26 cellular contexts compared by ENCODE assay signal in genomic region chr12:118220697-118221096, GRCh38.
DNase-seq lines count a peak whose midpoint lies in the region; ATAC-seq lines count a peak whose summit lies in the region.
"Had no signal": no experiment of that assay in that cellular context is flagged by ENCODE, and none has a peak within 500 bp of the region (broad histone marks: within the 10 kb centered on the region; RNA-seq: fewer than 3 reads in every experiment).

No MANE protein-coding gene starts in this region.

- DNase-seq in activated CD4-positive, alpha-beta T cell treated with anti-CD3 and anti-CD28 coated beads, Interleukin-2, amount 10 ng/mL, durations not matched to agents 24 days and 14 days, result peak; percentile 39
- no peak for DNase-seq in activated CD4-positive, alpha-beta T cell treated with anti-CD3 and anti-CD28 coated beads, Interleukin-2, amount 50 U/mL, for 4 hours
- DNase-seq in Karpas-422 (peak; percentile 52), T-helper 1 cell (no peak), SW 1271 (lab: John Stamatoyannopoulos, UW) (no peak)
- no peak for DNase-seq in activated naive CD4-positive, alpha-beta T cell treated with anti-CD3 and anti-CD28 coated beads, Interleukin-2, amount 50 U/mL, for 72 hours (ENCODE audit: low spot score in 2 of 2)
- DNase-seq: 8988T; activated CD8-positive, alpha-beta memory T cell treated with anti-CD3 and anti-CD28 coated beads, Interleukin-2, amount 50 U/mL, for 4 hours; activated naive CD8-positive, alpha-beta T cell treated with anti-CD3 and anti-CD28 coated beads, Interleukin-2, amount 10 ng/mL, durations not matched to agents 7 days and 5 days; DMS 273 treated with DMSO at 0.1 percent for 48 hours; endodermal cell; GDM1; HCEC 1CT; naive thymus-derived CD4-positive, alpha-beta T cell; NCI-H1048; NCI-H2081 treated with DMSO at 0.1 percent for 48 hours; NCI-H510A; posterior cingulate gyrus; right lobe of liver; SJCRH30; upper lobe of right lung had no signal

- no peak for ATAC-seq in activated naive CD4-positive, alpha-beta T cell treated with anti-CD3 and anti-CD28 coated beads, Interleukin-2, amount 50 U/mL, for 72 hours
- ATAC-seq: naive thymus-derived CD4-positive, alpha-beta T cell; Panc1; upper lobe of right lung had no signal

- peak overlapping the region; percentile 67 for H3K4me2 ChIP-seq in Karpas-422 (ENCODE audit: low read depth, low read length, poor library complexity, severe bottlenecking)
- H3K4me2 ChIP-seq: KMS-11 had no signal

- H3K27ac Mint-ChIP-seq in activated CD4-positive, alpha-beta T cell treated with anti-CD3 and anti-CD28 coated beads, Interleukin-2, amount 10 ng/mL, durations not matched to agents 24 days and 14 days, result no peak overlapping the region
- H3K27ac Mint-ChIP-seq in activated naive CD4-positive, alpha-beta T cell treated with anti-CD3 and anti-CD28 coated beads, Interleukin-2, amount 50 U/mL, for 72 hours, result peak overlapping the region in 1 of 2 donors; percentile 58
- H3K27ac Mint-ChIP-seq: T-helper 1 cell treated with Interleukin-12 subunit alpha and Interleukin-12 subunit beta and Interleukin-4 antibody, amounts not matched to agents 30 μg/mL and 1 μg/mL, for 36 hours had no signal

- H3K36me3 ChIP-seq in Karpas-422 (ENCODE audit: insufficient read depth, low read length) (peaks cover 14% of the 10 kb centered on the region; the same call in 1 of the 2 replicates), ectodermal cell (ENCODE audit: control insufficient read depth, insufficient read depth, low read length) (no peaks in the 10 kb centered on the region), neuron (ENCODE audit: insufficient read depth, low read length) (no peaks in the 10 kb centered on the region)
- H3K36me3 ChIP-seq: right lobe of liver, SJCRH30 had no signal

- no peak overlapping the region for H3K4me3 Mint-ChIP-seq in activated CD4-positive, alpha-beta T cell treated with anti-CD3 and anti-CD28 coated beads, Interleukin-2, amount 10 ng/mL, durations not matched to agents 24 days and 14 days
- H3K4me3 Mint-ChIP-seq: activated naive CD8-positive, alpha-beta T cell treated with anti-CD3 and anti-CD28 coated beads, Interleukin-2, amount 10 ng/mL, durations not matched to agents 7 days and 5 days; endodermal cell; naive thymus-derived CD4-positive, alpha-beta T cell; T-helper 1 cell treated with Interleukin-12 subunit alpha and Interleukin-12 subunit beta and Interleukin-4 antibody, amounts not matched to agents 30 μg/mL and 1 μg/mL, for 36 hours had no signal

- H3K27ac ChIP-seq in Karpas-422 (ENCODE audit: low read length) (peak overlapping the region; percentile 98), ectodermal cell (ENCODE audit: insufficient read depth, low read depth, low read length, poor library complexity, severe bottlenecking) (peak overlapping the region; percentile 36)
- H3K27ac ChIP-seq: KMS-11, SJCRH30, upper lobe of right lung had no signal

- H3K9me2 ChIP-seq in Karpas-422 (replicated peaks; ENCODE audit: insufficient read depth, low read length), result no peaks in the 10 kb centered on the region

- peaks cover 11% of the 10 kb centered on the region for H3K36me3 Mint-ChIP-seq in activated CD4-positive, alpha-beta T cell treated with anti-CD3 and anti-CD28 coated beads, Interleukin-2, amount 10 ng/mL, durations not matched to agents 24 days and 14 days (ENCODE audit: low read depth)
- H3K36me3 Mint-ChIP-seq in activated naive CD4-positive, alpha-beta T cell treated with anti-CD3 and anti-CD28 coated beads, Interleukin-2, amount 50 U/mL, for 72 hours, result no peaks in the 10 kb centered on the region

- H3K27me3 ChIP-seq in Karpas-422 (ENCODE audit: low read length), result no peaks in the 10 kb centered on the region
- H3K27me3 ChIP-seq in ectodermal cell (ENCODE audit: control insufficient read depth, insufficient read depth, low read length, poor library complexity, severe bottlenecking), result no peaks in the 10 kb centered on the region
- H3K27me3 ChIP-seq in neuron (ENCODE audit: insufficient read depth, low read length), result no peaks in the 10 kb centered on the region
- H3K27me3 ChIP-seq: right lobe of liver, SJCRH30, upper lobe of right lung had no signal

- peaks cover 20% of the 10 kb centered on the region for H3K79me2 ChIP-seq in Karpas-422 (ENCODE audit: low read length)

- peaks cover 33% of the 10 kb centered on the region for H3K4me1 ChIP-seq in Karpas-422 (ENCODE audit: low read length)
- no peaks in the 10 kb centered on the region for H3K4me1 ChIP-seq in ectodermal cell (ENCODE audit: control insufficient read depth, insufficient read depth, low read length)
- H3K4me1 ChIP-seq in neuron (ENCODE audit: insufficient read depth, low read length), result peaks cover 3% of the 10 kb centered on the region
- H3K4me1 ChIP-seq: SJCRH30, upper lobe of right lung had no signal

- H4K20me1 ChIP-seq in Karpas-422 (ENCODE audit: insufficient read depth, low read depth, low read length), result no peaks in the 10 kb centered on the region

- H3K27me3 Mint-ChIP-seq in activated CD4-positive, alpha-beta T cell treated with anti-CD3 and anti-CD28 coated beads, Interleukin-2, amount 10 ng/mL, durations not matched to agents 24 days and 14 days, result no peaks in the 10 kb centered on the region
- H3K27me3 Mint-ChIP-seq: activated naive CD8-positive, alpha-beta T cell treated with anti-CD3 and anti-CD28 coated beads, Interleukin-2, amount 10 ng/mL, durations not matched to agents 7 days and 5 days; naive thymus-derived CD4-positive, alpha-beta T cell had no signal

- H2AFZ ChIP-seq in Karpas-422 (ENCODE audit: low read length) (no peak overlapping the region), neuron (ENCODE audit: low read depth, low read length) (peak overlapping the region; percentile 85)

- H3K9me3 ChIP-seq in Karpas-422 (ENCODE audit: low read length) (no peaks in the 10 kb centered on the region), ectodermal cell (ENCODE audit: control insufficient read depth, low read length) (no peaks in the 10 kb centered on the region), neuron (ENCODE audit: low read length) (no peaks in the 10 kb centered on the region)
- H3K9me3 ChIP-seq: right lobe of liver, SJCRH30, upper lobe of right lung had no signal

- H3K4me3 ChIP-seq in Karpas-422 (ENCODE audit: low read length) (no peak overlapping the region), ectodermal cell (ENCODE audit: insufficient read depth, low read depth, low read length) (no peak overlapping the region), neuron (ENCODE audit: low read length) (no peak overlapping the region)
- H3K4me3 ChIP-seq: right lobe of liver, SJCRH30, upper lobe of right lung had no signal

- H3K9ac ChIP-seq in Karpas-422 (ENCODE audit: low read length), result peak overlapping the region; percentile 46
- H3K9ac ChIP-seq: KMS-11 had no signal

- intact Hi-C loops in activated CD4-positive, alpha-beta T cell treated with anti-CD3 and anti-CD28 coated beads, Interleukin-2, amount 10 ng/mL, durations not matched to agents 24 days and 14 days (cut with micrococcal nuclease), result no loop called here

- no peaks in the 10 kb centered on the region for H3K4me1 Mint-ChIP-seq in activated CD4-positive, alpha-beta T cell treated with anti-CD3 and anti-CD28 coated beads, Interleukin-2, amount 10 ng/mL, durations not matched to agents 24 days and 14 days
- H3K4me1 Mint-ChIP-seq: endodermal cell had no signal

- no peaks in the 10 kb centered on the region for H3K9me3 Mint-ChIP-seq in activated CD4-positive, alpha-beta T cell treated with anti-CD3 and anti-CD28 coated beads, Interleukin-2, amount 10 ng/mL, durations not matched to agents 24 days and 14 days
- no peaks in the 10 kb centered on the region for H3K9me3 Mint-ChIP-seq in activated naive CD4-positive, alpha-beta T cell treated with anti-CD3 and anti-CD28 coated beads, Interleukin-2, amount 50 U/mL, for 72 hours
- H3K9me3 Mint-ChIP-seq: activated naive CD8-positive, alpha-beta T cell treated with anti-CD3 and anti-CD28 coated beads, Interleukin-2, amount 10 ng/mL, durations not matched to agents 7 days and 5 days; endodermal cell; naive thymus-derived CD4-positive, alpha-beta T cell; T-helper 1 cell treated with Interleukin-12 subunit alpha and Interleukin-12 subunit beta and Interleukin-4 antibody, amounts not matched to agents 30 μg/mL and 1 μg/mL, for 36 hours had no signal

Comparison
In these comparisons a context has a peak if more than half of its experiments do, and no peak if none do; other contexts are left out.
1. DNase-seq: peak in activated CD4-positive, alpha-beta T cell treated with anti-CD3 and anti-CD28 coated beads, Interleukin-2, amount 10 ng/mL, durations not matched to agents 24 days and 14 days (single experiment) and Karpas-422 (single experiment); none in activated CD4-positive, alpha-beta T cell treated with anti-CD3 and anti-CD28 coated beads, Interleukin-2, amount 50 U/mL, for 4 hours (0 of 2), activated naive CD4-positive, alpha-beta T cell treated with anti-CD3 and anti-CD28 coated beads, Interleukin-2, amount 50 U/mL, for 72 hours (0 of 2), T-helper 1 cell (0 of 5) and SW 1271 (0 of 2).